In the genomic region with DNA sequence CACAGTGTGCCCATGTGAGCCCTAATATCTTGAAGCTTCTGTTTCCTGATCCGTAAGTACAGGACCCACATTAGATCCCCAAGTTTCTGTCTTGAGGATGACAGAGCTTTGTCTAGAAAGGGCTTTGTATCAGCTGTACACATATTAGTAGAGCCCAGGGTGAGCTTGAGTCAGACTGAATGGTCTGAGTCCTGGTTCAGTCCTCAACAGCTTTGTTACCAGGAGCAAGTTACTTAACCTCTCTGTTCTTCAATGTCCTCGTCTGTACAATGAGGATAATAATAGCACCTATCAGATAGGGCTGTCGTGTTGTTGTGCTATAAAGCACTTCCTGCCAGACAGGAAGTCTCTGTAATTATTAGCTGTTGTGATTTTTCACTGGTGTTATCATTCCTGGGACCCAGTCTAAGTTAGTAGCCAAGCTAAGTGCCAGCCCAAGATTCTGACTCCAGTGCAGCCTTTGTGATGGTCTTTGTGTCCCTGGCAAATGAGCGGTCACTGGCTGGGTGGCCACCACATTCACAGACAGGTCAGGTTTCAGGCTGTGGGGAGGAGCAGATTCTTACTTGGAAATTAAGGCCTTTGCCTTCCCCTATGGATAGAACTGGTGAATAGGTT, we compare ENCODE assay signal across 13 cellular contexts. TPM values are rescaled to one million over a fixed set of nuclear protein-coding genes. Genes with fewer than 3 reads are reported as not detected.
DNase-seq lines count a peak whose midpoint lies in the region; ATAC-seq and TF ChIP-seq lines count a peak whose summit lies in the region.
"Had no signal": no experiment of that assay in that cellular context is flagged by ENCODE, and none has a peak within 500 bp of the region (broad histone marks: within the 10 kb centered on the region; RNA-seq: fewer than 3 reads in every experiment).

No MANE protein-coding gene starts in this region.

- CTCF ChIA-PET in activated naive CD4-positive, alpha-beta T cell treated with anti-CD3 and anti-CD28 coated beads, Interleukin-2, amount 10 ng/mL, durations not matched to agents 7 days and 5 days (lab: Charles Lee), result no interaction called here
- CTCF ChIA-PET in activated naive CD4-positive, alpha-beta T cell treated with anti-CD3 and anti-CD28 coated beads for 36 hours (lab: Charles Lee), result interaction anchor here (0.9 to 1.7 kb wide), 2 partner anchors 21 to 277 kb away, joined by 3 read pairs; no protein-coding TSS in a partner anchor
- CTCF ChIA-PET in activated B cell treated with CpG ODN at 0.5 μM for 24 hours (lab: Charles Lee), result interaction anchor here (1.2 kb wide), 1 partner anchor 74 kb away, joined by 3 read pairs; a partner anchor contains a TSS

- H3K27ac Mint-ChIP-seq in activated naive CD4-positive, alpha-beta T cell treated with anti-CD3 and anti-CD28 coated beads, Interleukin-2, amount 10 ng/mL, durations not matched to agents 7 days and 5 days, result peak overlapping the region; percentile 53
- no peak overlapping the region for H3K27ac Mint-ChIP-seq in activated naive CD4-positive, alpha-beta T cell treated with anti-CD3 and anti-CD28 coated beads for 36 hours
- no peak overlapping the region for H3K27ac Mint-ChIP-seq in activated B cell treated with CpG ODN at 0.5 μM for 24 hours

- intact Hi-C loops in activated naive CD4-positive, alpha-beta T cell treated with anti-CD3 and anti-CD28 coated beads for 36 hours (cut with micrococcal nuclease), result no loop called here
- intact Hi-C loops in activated B cell treated with CpG ODN at 0.5 μM for 24 hours (cut with micrococcal nuclease) (no loop called here), spleen (cut with DNase I; ENCODE audit: low total_unique reads) (no loop called here)

- peaks cover 0 to 32% (median 7%) of the 10 kb centered on the region in 6 donors for H3K36me3 ChIP-seq in spleen

- H3K4me3 Mint-ChIP-seq in activated naive CD4-positive, alpha-beta T cell treated with anti-CD3 and anti-CD28 coated beads, Interleukin-2, amount 10 ng/mL, durations not matched to agents 7 days and 5 days, result no peak overlapping the region
- no peak overlapping the region for H3K4me3 Mint-ChIP-seq in activated naive CD4-positive, alpha-beta T cell treated with anti-CD3 and anti-CD28 coated beads for 36 hours
- peak overlapping the region; percentile 16 for H3K4me3 Mint-ChIP-seq in activated B cell treated with CpG ODN at 0.5 μM for 24 hours

- no peak for TF ChIP-seq POLR2A in spleen (IDR thresholded peaks at IDR 0.05)

- H3K36me3 Mint-ChIP-seq in activated naive CD4-positive, alpha-beta T cell treated with anti-CD3 and anti-CD28 coated beads, Interleukin-2, amount 10 ng/mL, durations not matched to agents 7 days and 5 days, result peaks cover 19% of the 10 kb centered on the region
- peaks cover 1% of the 10 kb centered on the region for H3K36me3 Mint-ChIP-seq in activated naive CD4-positive, alpha-beta T cell treated with anti-CD3 and anti-CD28 coated beads for 36 hours (ENCODE audit: low read depth)
- peaks cover 2% of the 10 kb centered on the region for H3K36me3 Mint-ChIP-seq in activated B cell treated with CpG ODN at 0.5 μM for 24 hours (ENCODE audit: low read depth)

- no peak for TF ChIP-seq CTCF in activated B cell treated with CpG ODN at 0.5 μM for 24 hours (IDR thresholded peaks at IDR 0.05)
- TF ChIP-seq CTCF in spleen (IDR thresholded peaks at IDR 0.05 in 8 of 11, conservative IDR thresholded peaks at IDR 0.05 in 3 of 11), result no peak

- ATAC-seq in activated B cell treated with CpG ODN at 0.5 μM for 24 hours (ENCODE audit: low read depth) (no peak), HG03520 (IDR thresholded peaks at IDR 0.05; ENCODE audit: unreplicated experiment) (no peak)

- H3K27me3 ChIP-seq in spleen (replicated peaks in 1 of 7), result no peaks in the 10 kb centered on the region

- H3K27me3 Mint-ChIP-seq in activated naive CD4-positive, alpha-beta T cell treated with anti-CD3 and anti-CD28 coated beads, Interleukin-2, amount 10 ng/mL, durations not matched to agents 7 days and 5 days, result no peaks in the 10 kb centered on the region
- H3K27me3 Mint-ChIP-seq in activated naive CD4-positive, alpha-beta T cell treated with anti-CD3 and anti-CD28 coated beads for 36 hours (ENCODE audit: low read depth), result no peaks in the 10 kb centered on the region
- H3K27me3 Mint-ChIP-seq in activated B cell treated with CpG ODN at 0.5 μM for 24 hours, result no peaks in the 10 kb centered on the region

- 31 to 50% (median 44%) methylated on average over 3 to 4 of the region's 4 CpGs for WGBS in spleen, 5 donors

- H3K4me3 ChIP-seq in spleen, result no peak overlapping the region

- POLR2A ChIA-PET in activated B cell treated with CpG ODN at 0.5 μM for 24 hours (lab: Charles Lee), result interaction anchor here (0.6 to 1.1 kb wide), 2 partner anchors 49 to 273 kb away, joined by 5 read pairs; no protein-coding TSS in a partner anchor

- peak overlapping the region in 5 of 8 donors; percentile 21 to 50 (median 43) for H3K27ac ChIP-seq in spleen
- H3K27ac ChIP-seq: HL-60 had no signal

- H3K4me1 Mint-ChIP-seq in activated naive CD4-positive, alpha-beta T cell treated with anti-CD3 and anti-CD28 coated beads, Interleukin-2, amount 10 ng/mL, durations not matched to agents 7 days and 5 days, result peaks cover 73% of the 10 kb centered on the region
- peaks cover 76% of the 10 kb centered on the region for H3K4me1 Mint-ChIP-seq in activated naive CD4-positive, alpha-beta T cell treated with anti-CD3 and anti-CD28 coated beads for 36 hours (ENCODE audit: low read depth)
- H3K4me1 Mint-ChIP-seq in activated B cell treated with CpG ODN at 0.5 μM for 24 hours, result peaks cover 62% of the 10 kb centered on the region

- no peaks in the 10 kb centered on the region for H3K9me3 Mint-ChIP-seq in activated naive CD4-positive, alpha-beta T cell treated with anti-CD3 and anti-CD28 coated beads, Interleukin-2, amount 10 ng/mL, durations not matched to agents 7 days and 5 days
- no peaks in the 10 kb centered on the region for H3K9me3 Mint-ChIP-seq in activated naive CD4-positive, alpha-beta T cell treated with anti-CD3 and anti-CD28 coated beads for 36 hours
- H3K9me3 Mint-ChIP-seq in activated B cell treated with CpG ODN at 0.5 μM for 24 hours, result no peaks in the 10 kb centered on the region

- DNase-seq in activated naive CD4-positive, alpha-beta T cell treated with anti-CD3 and anti-CD28 coated beads, Interleukin-2, amount 10 ng/mL, durations not matched to agents 7 days and 5 days, result no peak
- DNase-seq in activated naive CD4-positive, alpha-beta T cell treated with anti-CD3 and anti-CD28 coated beads for 36 hours, result no peak
- DNase-seq in activated B cell treated with CpG ODN at 0.5 μM for 24 hours, result no peak
- peak; percentile 74 for DNase-seq in left kidney (ENCODE audit: low read depth, low spot score)
- no peak for DNase-seq in spleen
- no peak for DNase-seq in NCI-H82 (lab: John Stamatoyannopoulos, UW)
- DNase-seq in NCI-H1105 (lab: John Stamatoyannopoulos, UW), result no peak
- DNase-seq: activated CD8-positive, alpha-beta memory T cell treated with anti-CD3 and anti-CD28 coated beads, Interleukin-2, amount 50 U/mL, for 48 hours; MV-4-11; NCI-H524 treated with DMSO at 0.1 percent for 48 hours; T-helper 1 cell had no signal

- no peaks in the 10 kb centered on the region for H3K9me3 ChIP-seq in spleen

- H3K4me1 ChIP-seq in spleen, result peaks cover 23 to 96% (median 77%) of the 10 kb centered on the region in 6 donors

RNA-seq across cellular contexts. Expression of a gene that starts 6.8 kb away (rescaled TPM):
- total RNA-seq in activated naive CD4-positive, alpha-beta T cell treated with anti-CD3 and anti-CD28 coated beads for 36 hours, result 10 to 100 TPM; 25.8 to 26.3 TPM
- 32.2 and 40.8 TPM in 2 replicates for total RNA-seq in activated B cell treated with CpG ODN at 0.5 μM for 24 hours
- 10 to 100 TPM; 48.2 to 92.1 (median 56.1) TPM for total RNA-seq in spleen
- polyA plus RNA-seq in spleen, result 10 to 100 TPM; 19.9 to 44.4 (median 34.2) TPM

RNA-seq across cellular contexts. Expression of a gene that starts 49.2 kb away (rescaled TPM):
- 10 to 100 TPM; 36.6 to 38.2 TPM for total RNA-seq in activated naive CD4-positive, alpha-beta T cell treated with anti-CD3 and anti-CD28 coated beads for 36 hours
- total RNA-seq in activated B cell treated with CpG ODN at 0.5 μM for 24 hours (22.5 and 24.8 TPM in 2 replicates), spleen (10 to 100 TPM; 18.1 to 24.6 (median 21.5) TPM)
- 1 to 10 TPM; 4.0 to 6.9 (median 4.2) TPM for polyA plus RNA-seq in spleen
